In genomic region chr14:59293934-59294661, GRCh38 we compare ENCODE assay signal across 17 cellular contexts.
A peak's percentile ranks its signal among the peaks of the same experiment; 100 is the strongest.
DNase-seq lines count a peak whose midpoint lies in the region; FAIRE-seq and TF ChIP-seq lines count a peak whose summit lies in the region.
"Had no signal": no experiment of that assay in that cellular context is flagged by ENCODE, and none has a peak within 500 bp of the region (broad histone marks: within the 10 kb centered on the region; RNA-seq: fewer than 3 reads in every experiment).

No MANE protein-coding gene starts in this region.

- no peak overlapping the region for H3K27ac Mint-ChIP-seq in type B pancreatic cell
- H3K27ac Mint-ChIP-seq: activated B cell treated with CpG ODN at 0.5 μM for 24 hours; activated CD8-positive, alpha-beta memory T cell treated with anti-CD3 and anti-CD28 coated beads, Interleukin-2, amount 10 ng/mL, durations not matched to agents 7 days and 5 days had no signal

- DNase-seq in HTR-8/SVneo (ENCODE audit: insufficient read length, low spot score) = no peak
- DNase-seq in esophagus muscularis mucosa (ENCODE audit: extremely low spot score) = no peak
- no peak for DNase-seq in NK-92 treated with Interleukin-12 subunit alpha and Interleukin-12 subunit beta, amount 100 ng/mL, for 24 hours (lab: John Stamatoyannopoulos, UW)
- DNase-seq in type B pancreatic cell (ENCODE audit: extremely low spot score, unreplicated experiment) = no peak
- DNase-seq in NCI-H1930 (lab: John Stamatoyannopoulos, UW) = no peak
- no peak for DNase-seq in activated gamma-delta T cell treated with Interleukin-2 at 50 U/mL for 16 hours
- DNase-seq: activated B cell treated with CpG ODN at 0.5 μM for 24 hours; activated CD8-positive, alpha-beta memory T cell treated with anti-CD3 and anti-CD28 coated beads, Interleukin-2, amount 10 ng/mL, durations not matched to agents 7 days and 5 days; activated naive CD4-positive, alpha-beta T cell; brain microvascular endothelial cell; COR-L47; NCI-H1694 treated with DMSO at 0.1 percent for 48 hours; NCI-H510A treated with DMSO at 0.1 percent for 48 hours; PC-9; stimulated activated CD4-positive, alpha-beta T cell treated with anti-CD3 and anti-CD28 coated beads, Interleukin-12 subunit alpha, Interleukin-12 subunit beta, amount 100 ng/mL, for 4 hours had no signal

- H3K4me1 Mint-ChIP-seq in type B pancreatic cell (ENCODE audit: unreplicated experiment) = peaks cover 38% of the 10 kb centered on the region

- 66% methylated on average over 8 of the region's 8 CpGs for WGBS in esophagus muscularis mucosa
- WGBS in mesodermal cell (ENCODE audit: insufficient coverage in 2 of 2), 2 experiments = 89 to 90% methylated on average over 4 to 5 of the region's 8 CpGs

- H3K27ac ChIP-seq in esophagus muscularis mucosa (replicated peaks in 1 of 4) = peak overlapping the region; percentile 61 to 72 (median 64)
- H3K27ac ChIP-seq in mesodermal cell (ENCODE audit: low read depth, low read length, severe bottlenecking) = peak overlapping the region; percentile 39
- peak overlapping the region; percentile 72 for H3K27ac ChIP-seq in subcutaneous abdominal adipose tissue (ENCODE audit: low read depth, low read length)
- H3K27ac ChIP-seq: brain microvascular endothelial cell, PC-9 had no signal

- H3K4me3 ChIP-seq in esophagus muscularis mucosa (no peak overlapping the region), mesodermal cell (ENCODE audit: extremely low read depth, insufficient read depth, low read length, poor library complexity, severe bottlenecking) (no peak overlapping the region), subcutaneous abdominal adipose tissue (ENCODE audit: low read depth in 1 of 5, low read length in 5 of 5) (no peak overlapping the region)
- H3K4me3 ChIP-seq: PC-9 had no signal

- no peak for TF ChIP-seq EP300 in esophagus muscularis mucosa (IDR thresholded peaks at IDR 0.05)

- peaks cover 11 to 15% (median 14%) of the 10 kb centered on the region in 4 donors for H3K36me3 ChIP-seq in esophagus muscularis mucosa
- H3K36me3 ChIP-seq in mesodermal cell (ENCODE audit: control insufficient read depth, insufficient read depth, low read length) = peaks cover 15% of the 10 kb centered on the region
- peaks cover 11 to 16% (median 13%) of the 10 kb centered on the region in 5 donors for H3K36me3 ChIP-seq in subcutaneous abdominal adipose tissue (ENCODE audit: control insufficient read depth in 5 of 5, insufficient read depth in 5 of 5, low read length in 5 of 5)
- H3K36me3 ChIP-seq: brain microvascular endothelial cell had no signal

- no peaks in the 10 kb centered on the region for H3K27me3 Mint-ChIP-seq in type B pancreatic cell
- H3K27me3 Mint-ChIP-seq: activated B cell treated with CpG ODN at 0.5 μM for 24 hours; activated CD8-positive, alpha-beta memory T cell treated with anti-CD3 and anti-CD28 coated beads, Interleukin-2, amount 10 ng/mL, durations not matched to agents 7 days and 5 days had no signal

- no peak for TF ChIP-seq CTCF in esophagus muscularis mucosa (IDR thresholded peaks at IDR 0.05)
- no peak for TF ChIP-seq CTCF in type B pancreatic cell (conservative IDR thresholded peaks at IDR 0.05)

- peaks cover 36% of the 10 kb centered on the region for H3K36me3 Mint-ChIP-seq in type B pancreatic cell

- no peaks in the 10 kb centered on the region for H3K27me3 ChIP-seq in esophagus muscularis mucosa
- no peaks in the 10 kb centered on the region for H3K27me3 ChIP-seq in subcutaneous abdominal adipose tissue (ENCODE audit: control insufficient read depth in 5 of 5, insufficient read depth in 4 of 5, low read length in 5 of 5)
- H3K27me3 ChIP-seq: brain microvascular endothelial cell had no signal

- no peak for TF ChIP-seq POLR2A in esophagus muscularis mucosa (IDR thresholded peaks at IDR 0.05; ENCODE audit: low read depth)

- peak overlapping the region in 1 of 5 donors; percentile 6 for H3K9ac ChIP-seq in subcutaneous abdominal adipose tissue (ENCODE audit: low read length in 5 of 5)

- intact Hi-C loops in esophagus muscularis mucosa (cut with DNase I) = no loop called here

- no peak overlapping the region for H3K4me3 Mint-ChIP-seq in type B pancreatic cell
- H3K4me3 Mint-ChIP-seq: activated B cell treated with CpG ODN at 0.5 μM for 24 hours; activated CD8-positive, alpha-beta memory T cell treated with anti-CD3 and anti-CD28 coated beads, Interleukin-2, amount 10 ng/mL, durations not matched to agents 7 days and 5 days had no signal

- FAIRE-seq in HTR-8/SVneo (lab: Jason Lieb, UNC) = peak; percentile 4

- H3K9me3 Mint-ChIP-seq in type B pancreatic cell = no peaks in the 10 kb centered on the region
- H3K9me3 Mint-ChIP-seq: activated B cell treated with CpG ODN at 0.5 μM for 24 hours had no signal

- H3K9me3 ChIP-seq in esophagus muscularis mucosa (no peaks in the 10 kb centered on the region), mesodermal cell (ENCODE audit: control insufficient read depth, low read length) (no peaks in the 10 kb centered on the region), subcutaneous abdominal adipose tissue (ENCODE audit: control insufficient read depth in 5 of 5, low read length in 5 of 5) (no peaks in the 10 kb centered on the region)

- H3K4me1 ChIP-seq in esophagus muscularis mucosa = peaks cover 53 to 81% (median 65%) of the 10 kb centered on the region in 4 donors
- H3K4me1 ChIP-seq in mesodermal cell (ENCODE audit: control insufficient read depth, insufficient read depth, low read length, poor library complexity, severe bottlenecking) = peaks cover 23% of the 10 kb centered on the region
- peaks cover 0 to 32% (median 23%) of the 10 kb centered on the region in 5 donors for H3K4me1 ChIP-seq in subcutaneous abdominal adipose tissue (ENCODE audit: control insufficient read depth in 5 of 5, insufficient read depth in 5 of 5, low read length in 5 of 5)
